Comparison of ENCODE assay signal across 20 cellular contexts in genomic region chr10:115321360-115321759, GRCh38.
DNase-seq lines count a peak whose midpoint lies in the region; ATAC-seq and TF ChIP-seq lines count a peak whose summit lies in the region.
"Had no signal": no experiment of that assay in that cellular context is flagged by ENCODE, and none has a peak within 500 bp of the region (broad histone marks: within the 10 kb centered on the region; RNA-seq: fewer than 3 reads in every experiment).

No MANE protein-coding gene starts in this region.

- H3K27me3 ChIP-seq in prostate gland (replicated peaks; ENCODE audit: insufficient read depth) = no peaks in the 10 kb centered on the region
- H3K27me3 ChIP-seq: ovary, SJSA1, thyroid gland had no signal

- no peak for DNase-seq in prostate gland (ENCODE audit: low spot score)
- DNase-seq in T-cell = no peak
- DNase-seq in iPS-NIHi7 (ENCODE audit: extremely low spot score) = no peak
- DNase-seq in activated CD4-positive, CD25-positive, alpha-beta regulatory T cell treated with anti-CD3 and anti-CD28 coated beads, Interleukin-2, amount 50 U/mL, for 72 hours = no peak
- DNase-seq: activated CD4-positive, alpha-beta T cell treated with anti-CD3 and anti-CD28 coated beads for 4 hours; activated CD8-positive, alpha-beta memory T cell treated with anti-CD3 and anti-CD28 coated beads, Interleukin-2, amount 50 U/mL, for 4 hours; activated naive CD4-positive, alpha-beta T cell treated with anti-CD3 and anti-CD28 coated beads for 36 hours; DMS79 treated with DMSO at 0.1 percent for 48 hours; foreskin melanocyte; NCI-H1694 treated with DMSO at 0.1 percent for 48 hours; NCI-H510A; ovary; stimulated activated CD4-positive, alpha-beta T cell treated with anti-CD3 and anti-CD28 coated beads, Interleukin-4, amount 100 ng/mL, for 1 hour; stimulated activated CD8-positive, alpha-beta memory T cell treated with anti-CD3 and anti-CD28 coated beads, Interleukin-4, amount 100 ng/mL, for 48 hours; thyroid gland had no signal

- H3K4me1 ChIP-seq in HEK293 (ENCODE audit: control insufficient read depth, insufficient read depth, low read length) (no peaks in the 10 kb centered on the region), prostate gland (replicated peaks) (no peaks in the 10 kb centered on the region)
- H3K4me1 ChIP-seq: SJSA1, thyroid gland had no signal

- no peak for TF ChIP-seq POLR2A in prostate gland (IDR thresholded peaks at IDR 0.05)

- POLR2A ChIA-PET in HEK293 (lab: Yijun Ruan, JAX) (no interaction called here), T-cell (lab: Charles Lee) (no interaction called here)

- H3K27ac ChIP-seq in HEK293 (ENCODE audit: extremely low read depth, low read depth, low read length) (no peak overlapping the region), prostate gland (peak overlapping the region; percentile 67 to 80)
- H3K27ac ChIP-seq: coronary artery, ovary, SJSA1, thyroid gland had no signal

- CTCF ChIA-PET in HEK293 (lab: Yijun Ruan, JAX) = interaction anchor here (0.9 kb wide), 1 partner anchor 15 kb away, joined by 3 read pairs; no protein-coding TSS in a partner anchor
- CTCF ChIA-PET in T-cell (lab: Charles Lee) = no interaction called here

- no peak overlapping the region for H3K4me3 Mint-ChIP-seq in T-cell
- H3K4me3 Mint-ChIP-seq: activated naive CD4-positive, alpha-beta T cell treated with anti-CD3 and anti-CD28 coated beads for 36 hours had no signal

- peaks cover 10 to 25% (median 21%) of the 10 kb centered on the region in 3 donors for H3K9me3 Mint-ChIP-seq in T-cell

- no peaks in the 10 kb centered on the region for H3K36me3 Mint-ChIP-seq in T-cell

- H3K4me3 ChIP-seq in HEK293 (ENCODE audit: low read depth, low read length) = no peak overlapping the region
- H3K4me3 ChIP-seq in prostate gland = no peak overlapping the region
- H3K4me3 ChIP-seq: coronary artery, ovary, SJSA1, thyroid gland had no signal

- ATAC-seq in GM18519 (IDR thresholded peaks at IDR 0.05; ENCODE audit: low FRiP score, unreplicated experiment) (peak; percentile 90), HG03575 (IDR thresholded peaks at IDR 0.05; ENCODE audit: extremely low read depth, insufficient number of reproducible peaks, low FRiP score, unreplicated experiment) (peak; percentile 44), T-cell (replicated peaks in 1 of 4) (no peak)

- intact Hi-C loops in prostate gland (cut with DNase I) = no loop called here

- H3K9me3 ChIP-seq in HEK293 (ENCODE audit: control insufficient read depth, insufficient read depth, low read depth, low read length) (no peaks in the 10 kb centered on the region), prostate gland (no peaks in the 10 kb centered on the region)
- H3K9me3 ChIP-seq: ovary, SJSA1, thyroid gland had no signal

- TF ChIP-seq CTCF in HEK293 (tag by site-specific recombination; IDR thresholded peaks at IDR 0.05) (no peak), prostate gland (IDR thresholded peaks at IDR 0.05) (no peak)

- H3K36me3 ChIP-seq in HEK293 (ENCODE audit: control insufficient read depth in 2 of 2, insufficient read depth in 1 of 2, low read length in 2 of 2) (no peaks in the 10 kb centered on the region), prostate gland (no peaks in the 10 kb centered on the region)
- H3K36me3 ChIP-seq: ovary, SJSA1, thyroid gland had no signal

- 27% methylated on average over 2 of the region's 2 CpGs for WGBS in prostate gland

- H3K27me3 Mint-ChIP-seq in T-cell = no peaks in the 10 kb centered on the region

- no peak overlapping the region for H3K27ac Mint-ChIP-seq in T-cell
- H3K27ac Mint-ChIP-seq: activated naive CD4-positive, alpha-beta T cell treated with anti-CD3 and anti-CD28 coated beads for 36 hours had no signal

- H3K4me1 Mint-ChIP-seq in T-cell = no peaks in the 10 kb centered on the region

TF ChIP-seq in HEK293, 187 proteins besides CTCF, POLR2A, EP300 and RAD21:
- TF ChIP-seq MZF1 (tag by site-specific recombination; IDR thresholded peaks at IDR 0.05; ENCODE audit: borderline replicate concordance) (no peak), PRDM1 (tag by site-specific recombination; IDR thresholded peaks at IDR 0.05) (0 out of 2 replicates have a peak, but pooled peaks have one; percentile 34)

Comparison
In these comparisons a context has a peak if more than half of its experiments do, and no peak if none do; other contexts are left out.
1. ATAC-seq: peak in GM18519 (single experiment) and HG03575 (single experiment); none in T-cell (0 of 4).